ENCODE assay signal across 22 cellular contexts in genomic region chr1:151775894-151776664, GRCh38. TPM values are rescaled to one million over a fixed set of nuclear protein-coding genes. Genes with fewer than 3 reads are reported as not detected.
"Had no signal": no experiment of that assay in that cellular context is flagged by ENCODE, and none has a peak within 500 bp of the region (broad histone marks: within the 10 kb centered on the region; RNA-seq: fewer than 3 reads in every experiment).

No MANE protein-coding gene starts in this region.

- H3K9me3 ChIP-seq: esophagus muscularis mucosa, left lung, pancreas, thyroid gland had no signal

- ATAC-seq: activated CD8-positive, alpha-beta T cell treated with anti-CD3 and anti-CD28 coated beads, Interleukin-2, amount 10 ng/mL, durations not matched to agents 7 days and 5 days; activated naive CD4-positive, alpha-beta T cell treated with anti-CD3 and anti-CD28 coated beads, Interleukin-2, amount 50 U/mL, for 72 hours; left lung; naive thymus-derived CD4-positive, alpha-beta T cell; pancreas; stimulated activated memory B cell treated with anti-CD40 and anti-IgM and Interleukin-4, amounts not matched to agents 10 μg/mL and 1 μg/mL and 100 μg/mL, for 72 hours had no signal

- H3K36me3 ChIP-seq: pancreas had no signal

- H3K27me3 ChIP-seq: esophagus muscularis mucosa, hepatocyte, left lung, pancreas, thyroid gland had no signal

- H3K27ac ChIP-seq: esophagus muscularis mucosa, hepatocyte, left lung, pancreas, thyroid gland had no signal

- DNase-seq: activated CD4-positive, alpha-beta T cell treated with anti-CD3 and anti-CD28 coated beads, Interleukin-2, amount 10 ng/mL, durations not matched to agents 24 days and 14 days; activated CD4-positive, CD25-positive, alpha-beta regulatory T cell; activated CD8-positive, alpha-beta memory T cell treated with anti-CD3 and anti-CD28 coated beads, Interleukin-2, amount 50 U/mL, for 4 hours; activated CD8-positive, alpha-beta T cell treated with anti-CD3 and anti-CD28 coated beads, Interleukin-2, amount 10 ng/mL, durations not matched to agents 7 days and 5 days; activated gamma-delta T cell; activated T-cell treated with anti-CD3 and anti-CD28 coated beads, Interleukin-2, amount 50 U/mL, for 48 hours; caudate nucleus; islet precursor cell; left lung; naive thymus-derived CD4-positive, alpha-beta T cell; pancreas; T-helper 2 cell; thyroid gland had no signal

- H3K4me3 ChIP-seq: esophagus muscularis mucosa, hepatocyte, left lung, pancreas, thyroid gland had no signal

- H3K4me1 ChIP-seq: esophagus muscularis mucosa, left lung, pancreas, thyroid gland had no signal

RNA-seq across cellular contexts. Expression of gene LINGO4, which starts 29.1 kb away (rescaled TPM):
- total RNA-seq: activated CD4-positive, alpha-beta T cell treated with anti-CD3 and anti-CD28 coated beads, Interleukin-2, amount 10 ng/mL, durations not matched to agents 24 days and 14 days; esophagus muscularis mucosa; fibroblast of villous mesenchyme; glomerular endothelial cell; hepatocyte had no signal

RNA-seq across cellular contexts. Expression of gene RIIAD1, which starts 54.8 kb away (rescaled TPM):
- total RNA-seq: activated CD4-positive, alpha-beta T cell treated with anti-CD3 and anti-CD28 coated beads, Interleukin-2, amount 10 ng/mL, durations not matched to agents 24 days and 14 days; activated CD8-positive, alpha-beta T cell treated with anti-CD3 and anti-CD28 coated beads, Interleukin-2, amount 10 ng/mL, durations not matched to agents 7 days and 5 days; activated naive CD4-positive, alpha-beta T cell treated with anti-CD3 and anti-CD28 coated beads, Interleukin-2, amount 50 U/mL, for 72 hours; fibroblast of villous mesenchyme; glomerular endothelial cell; hepatocyte; mononuclear cell; naive thymus-derived CD4-positive, alpha-beta T cell; renal cortical epithelial cell; thyroid gland; urinary bladder had no signal

RNA-seq across cellular contexts. Expression of gene RORC, which starts 55.5 kb away (rescaled TPM):
- total RNA-seq: fibroblast of villous mesenchyme, glomerular endothelial cell had no signal
